Comparison of ENCODE assay signal across 16 cellular contexts in the genomic region with DNA sequence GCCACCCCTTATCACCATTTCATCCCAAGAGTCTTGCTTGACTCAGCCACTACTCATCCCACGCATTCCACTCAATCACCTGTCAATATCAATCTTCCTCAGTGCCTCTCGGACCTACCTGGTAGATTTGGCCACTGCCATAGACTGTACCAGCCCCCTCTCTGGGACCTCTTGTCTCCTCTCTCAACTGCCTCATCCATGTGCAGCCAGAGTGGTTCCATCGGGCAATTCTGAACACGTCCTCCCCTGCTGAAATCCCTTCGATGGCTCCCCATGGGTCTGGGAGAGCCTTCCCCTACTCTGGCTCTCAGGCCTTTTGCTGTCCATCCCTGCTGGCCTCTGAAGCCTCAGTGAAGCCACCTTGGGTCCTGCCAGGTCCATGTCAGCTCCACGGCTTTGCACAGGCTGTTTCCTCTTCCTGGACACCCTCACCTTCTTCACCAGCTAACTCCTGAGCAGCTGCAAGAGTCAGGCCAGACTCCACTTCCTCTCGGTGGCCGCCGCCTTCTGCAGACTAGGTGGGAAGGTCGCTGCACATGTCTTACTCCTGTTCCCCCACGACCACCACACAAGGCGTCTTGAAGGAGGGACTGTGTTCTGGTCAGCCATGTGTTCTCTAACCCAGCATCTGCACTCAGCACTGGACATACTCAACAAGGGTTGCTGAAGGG.
A peak's percentile ranks its signal among the peaks of the same experiment; 100 is the strongest.
DNase-seq lines count a peak whose midpoint lies in the region; ATAC-seq and TF ChIP-seq lines count a peak whose summit lies in the region.
"Had no signal": no experiment of that assay in that cellular context is flagged by ENCODE, and none has a peak within 500 bp of the region (broad histone marks: within the 10 kb centered on the region; RNA-seq: fewer than 3 reads in every experiment).

No MANE protein-coding gene starts in this region.

- H2BK15ac ChIP-seq in neuronal stem cell (ENCODE audit: low read length), result peak overlapping the region; percentile 21

- no peak overlapping the region for H4K91ac ChIP-seq in neuronal stem cell (ENCODE audit: low read depth, low read length, poor library complexity)

- H3K14ac ChIP-seq in neuronal stem cell (ENCODE audit: low read length), result peak overlapping the region; percentile 26

- H2AK5ac ChIP-seq in neuronal stem cell (ENCODE audit: low read depth, low read length), result no peak overlapping the region

- no peak overlapping the region for H3K4me2 ChIP-seq in neuronal stem cell (ENCODE audit: insufficient read depth, low read length, poor library complexity, severe bottlenecking)
- H3K4me2 ChIP-seq: BLaER1 treated with 17β-estradiol and CSF1 and Interleukin-3, amounts not matched to agents 10 nM and 100 nM had no signal

- H3K4me1 ChIP-seq in neuronal stem cell (ENCODE audit: control insufficient read depth in 2 of 2, insufficient read depth in 1 of 2, low read depth in 1 of 2, low read length in 2 of 2), result no peaks in the 10 kb centered on the region

- H3K36me3 ChIP-seq in neuronal stem cell (replicated peaks in 1 of 2; ENCODE audit: control insufficient read depth in 2 of 2, insufficient read depth in 2 of 2, low read length in 2 of 2), result no peaks in the 10 kb centered on the region
- H3K36me3 ChIP-seq: BLaER1 treated with 17β-estradiol and CSF1 and Interleukin-3, amounts not matched to agents 10 nM and 100 nM had no signal

- H3K18ac ChIP-seq in neuronal stem cell (ENCODE audit: low read length), result peak overlapping the region; percentile 37

- peaks cover 0 to 6% of the 10 kb centered on the region in 2 donors for H3K9me3 ChIP-seq in neuronal stem cell (replicated peaks in 1 of 2; ENCODE audit: control insufficient read depth in 2 of 2, insufficient read depth in 1 of 2, low read depth in 1 of 2, low read length in 2 of 2)
- H3K9me3 ChIP-seq in T-helper 17 cell (ENCODE audit: control insufficient read depth, low read length, poor library complexity, severe bottlenecking), result no peaks in the 10 kb centered on the region

- H3K79me1 ChIP-seq in neuronal stem cell (ENCODE audit: low read depth, low read length), result no peaks in the 10 kb centered on the region

- peak overlapping the region; percentile 27 for H3K9ac ChIP-seq in neuronal stem cell (ENCODE audit: low read depth, low read length, poor library complexity)
- H3K9ac ChIP-seq: BLaER1 treated with 17β-estradiol and CSF1 and Interleukin-3, amounts not matched to agents 10 nM and 100 nM had no signal

- no peak for ATAC-seq in T-helper 17 cell
- no peak for ATAC-seq in HG02852 (IDR thresholded peaks at IDR 0.05; ENCODE audit: unreplicated experiment)
- ATAC-seq: PC-3 had no signal

- TF ChIP-seq CTCF in type B pancreatic cell (conservative IDR thresholded peaks at IDR 0.05), result no peak

- peak; percentile 27 for DNase-seq in activated T-cell treated with anti-CD3 and anti-CD28 coated beads, Interleukin-2, amount 50 U/mL, for 24 hours
- DNase-seq in activated T-cell treated with anti-CD3 and anti-CD28 coated beads for 4 hours, result no peak
- DNase-seq in ecto neural progenitor cell (ENCODE audit: low spot score), result peak; percentile 25
- DNase-seq in neuronal stem cell (ENCODE audit: low spot score), result no peak
- DNase-seq in type B pancreatic cell (ENCODE audit: extremely low spot score, unreplicated experiment), result peak; percentile 45
- DNase-seq in T-helper 17 cell, result no peak
- DNase-seq in SHP77 treated with DMSO at 0.1 percent for 48 hours (lab: John Stamatoyannopoulos, UW), result no peak
- DNase-seq: 8988T, EL, GOT3, NCI-H1092, NCI-H2227 treated with DMSO at 0.1 percent for 48 hours, NCI-H524 treated with DMSO at 0.1 percent for 48 hours, PC-3 had no signal

- no peaks in the 10 kb centered on the region for H3K36me3 Mint-ChIP-seq in activated T-cell treated with anti-CD3 and anti-CD28 coated beads, Interleukin-2, amount 50 U/mL, for 24 hours (ENCODE audit: low read depth)
- H3K36me3 Mint-ChIP-seq in type B pancreatic cell (no peaks in the 10 kb centered on the region), T-helper 17 cell (ENCODE audit: low read depth) (peaks cover 9% of the 10 kb centered on the region)

- peaks cover 22% of the 10 kb centered on the region for H3K4me1 Mint-ChIP-seq in activated T-cell treated with anti-CD3 and anti-CD28 coated beads, Interleukin-2, amount 50 U/mL, for 24 hours (ENCODE audit: low read depth)
- H3K4me1 Mint-ChIP-seq in type B pancreatic cell (ENCODE audit: unreplicated experiment) (peaks cover 12% of the 10 kb centered on the region), T-helper 17 cell (peaks cover 9% of the 10 kb centered on the region)

- peak overlapping the region; percentile 68 for H2BK5ac ChIP-seq in neuronal stem cell (ENCODE audit: low read length)

- H3K4me3 Mint-ChIP-seq in activated T-cell treated with anti-CD3 and anti-CD28 coated beads, Interleukin-2, amount 50 U/mL, for 24 hours, result no peak overlapping the region
- no peak overlapping the region for H3K4me3 Mint-ChIP-seq in type B pancreatic cell
- H3K4me3 Mint-ChIP-seq in T-helper 17 cell, result no peak overlapping the region

- no peak overlapping the region for H3K23ac ChIP-seq in neuronal stem cell (ENCODE audit: low read depth, low read length, poor library complexity)

- peaks cover 0 to 2% (median 2%) of the 10 kb centered on the region in 3 experiments for H3K27me3 ChIP-seq in neuronal stem cell (ENCODE audit: control insufficient read depth in 3 of 3, insufficient read depth in 3 of 3, low read depth in 1 of 3, low read length in 3 of 3)
- H3K27me3 ChIP-seq: BLaER1 treated with 17β-estradiol and CSF1 and Interleukin-3, amounts not matched to agents 10 nM and 100 nM had no signal

- no CpG with 5 or more reads among the region's 12 CpGs for WGBS in neuronal stem cell (ENCODE audit: extremely low coverage in 2 of 2, insufficient read length in 2 of 2, insufficient replicate concordance in 1 of 2), 2 donors

- no peak overlapping the region for H2BK12ac ChIP-seq in neuronal stem cell (ENCODE audit: low read length)

- peaks cover 20% of the 10 kb centered on the region for H3K27me3 Mint-ChIP-seq in activated T-cell treated with anti-CD3 and anti-CD28 coated beads, Interleukin-2, amount 50 U/mL, for 24 hours
- H3K27me3 Mint-ChIP-seq in type B pancreatic cell, result peaks cover 51% of the 10 kb centered on the region
- H3K27me3 Mint-ChIP-seq in T-helper 17 cell, result peaks cover 31% of the 10 kb centered on the region

- H3K4ac ChIP-seq in neuronal stem cell (ENCODE audit: low read length), result no peak overlapping the region

- H3K9me3 Mint-ChIP-seq in activated T-cell treated with anti-CD3 and anti-CD28 coated beads, Interleukin-2, amount 50 U/mL, for 24 hours, result no peaks in the 10 kb centered on the region
- no peaks in the 10 kb centered on the region for H3K9me3 Mint-ChIP-seq in type B pancreatic cell

- no peak overlapping the region for H2BK120ac ChIP-seq in neuronal stem cell (ENCODE audit: low read depth, low read length)

- H3K4me3 ChIP-seq in neuronal stem cell (ENCODE audit: low read length in 2 of 2), result no peak overlapping the region
- H3K4me3 ChIP-seq: BLaER1 treated with 17β-estradiol and CSF1 and Interleukin-3, amounts not matched to agents 10 nM and 100 nM had no signal

- H3K27ac ChIP-seq in neuronal stem cell (replicated peaks; ENCODE audit: low read length), result no peak overlapping the region
- H3K27ac ChIP-seq: BLaER1 treated with 17β-estradiol and CSF1 and Interleukin-3, amounts not matched to agents 10 nM and 100 nM had no signal

- no peak overlapping the region for H3K27ac Mint-ChIP-seq in activated T-cell treated with anti-CD3 and anti-CD28 coated beads, Interleukin-2, amount 50 U/mL, for 24 hours
- no peak overlapping the region for H3K27ac Mint-ChIP-seq in type B pancreatic cell
- no peak overlapping the region for H3K27ac Mint-ChIP-seq in T-helper 17 cell

- no peak overlapping the region for H4K8ac ChIP-seq in neuronal stem cell (ENCODE audit: low read depth, low read length)

- no peak overlapping the region for H2AFZ ChIP-seq in neuronal stem cell (ENCODE audit: low read length)

Comparison
In these comparisons a context has a peak if more than half of its experiments do, and no peak if none do; other contexts are left out.
1. DNase-seq: peak in activated T-cell treated with anti-CD3 and anti-CD28 coated beads, Interleukin-2, amount 50 U/mL, for 24 hours (single experiment), ecto neural progenitor cell (single experiment) and type B pancreatic cell (single experiment); none in activated T-cell treated with anti-CD3 and anti-CD28 coated beads for 4 hours (single experiment), neuronal stem cell (single experiment), T-helper 17 cell (0 of 3) and SHP77 treated with DMSO at 0.1 percent for 48 hours (single experiment).